1 cellular context compared by ENCODE assay signal in the genomic region with DNA sequence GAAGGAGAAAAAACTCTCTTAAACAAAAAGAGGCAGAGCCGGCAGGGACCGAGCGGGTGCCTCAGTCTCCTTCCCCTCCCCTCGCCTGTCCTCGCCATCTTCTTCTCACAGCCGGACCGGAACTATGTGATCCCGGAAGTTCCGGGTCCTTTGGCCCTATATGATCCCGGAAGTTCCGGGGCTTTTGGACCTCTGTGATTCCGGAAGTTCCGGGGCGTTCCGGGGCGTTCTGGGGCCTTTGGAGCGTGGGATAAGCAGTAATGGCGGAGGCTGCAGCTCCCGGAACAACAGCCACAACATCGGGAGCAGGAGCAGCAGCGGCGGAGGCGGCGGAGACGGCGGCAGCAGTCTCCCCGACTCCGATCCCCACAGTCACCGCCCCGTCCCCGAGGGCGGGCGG.
TF ChIP-seq lines count a peak whose summit lies in the region.

No MANE protein-coding gene starts in this region.

TF ChIP-seq in K562, 482 proteins besides CTCF, POLR2A, EP300 and RAD21:
- TF ChIP-seq, protein P1, sequence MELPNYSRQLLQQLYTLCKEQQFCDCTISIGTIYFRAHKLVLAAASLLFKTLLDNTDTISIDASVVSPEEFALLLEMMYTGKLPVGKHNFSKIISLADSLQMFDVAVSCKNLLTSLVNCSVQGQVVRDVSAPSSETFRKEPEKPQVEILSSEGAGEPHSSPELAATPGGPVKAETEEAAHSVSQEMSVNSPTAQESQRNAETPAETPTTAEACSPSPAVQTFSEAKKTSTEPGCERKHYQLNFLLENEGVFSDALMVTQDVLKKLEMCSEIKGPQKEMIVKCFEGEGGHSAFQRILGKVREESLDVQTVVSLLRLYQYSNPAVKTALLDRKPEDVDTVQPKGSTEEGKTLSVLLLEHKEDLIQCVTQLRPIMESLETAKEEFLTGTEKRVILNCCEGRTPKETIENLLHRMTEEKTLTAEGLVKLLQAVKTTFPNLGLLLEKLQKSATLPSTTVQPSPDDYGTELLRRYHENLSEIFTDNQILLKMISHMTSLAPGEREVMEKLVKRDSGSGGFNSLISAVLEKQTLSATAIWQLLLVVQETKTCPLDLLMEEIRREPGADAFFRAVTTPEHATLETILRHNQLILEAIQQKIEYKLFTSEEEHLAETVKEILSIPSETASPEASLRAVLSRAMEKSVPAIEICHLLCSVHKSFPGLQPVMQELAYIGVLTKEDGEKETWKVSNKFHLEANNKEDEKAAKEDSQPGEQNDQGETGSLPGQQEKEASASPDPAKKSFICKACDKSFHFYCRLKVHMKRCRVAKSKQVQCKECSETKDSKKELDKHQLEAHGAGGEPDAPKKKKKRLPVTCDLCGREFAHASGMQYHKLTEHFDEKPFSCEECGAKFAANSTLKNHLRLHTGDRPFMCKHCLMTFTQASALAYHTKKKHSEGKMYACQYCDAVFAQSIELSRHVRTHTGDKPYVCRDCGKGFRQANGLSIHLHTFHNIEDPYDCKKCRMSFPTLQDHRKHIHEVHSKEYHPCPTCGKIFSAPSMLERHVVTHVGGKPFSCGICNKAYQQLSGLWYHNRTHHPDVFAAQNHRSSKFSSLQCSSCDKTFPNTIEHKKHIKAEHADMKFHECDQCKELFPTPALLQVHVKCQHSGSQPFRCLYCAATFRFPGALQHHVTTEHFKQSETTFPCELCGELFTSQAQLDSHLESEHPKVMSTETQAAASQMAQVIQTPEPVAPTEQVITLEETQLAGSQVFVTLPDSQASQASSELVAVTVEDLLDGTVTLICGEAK (IDR thresholded peaks at IDR 0.05), result no peak
- TF ChIP-seq, protein P1 (CRISPR knock-in tag; IDR thresholded peaks at IDR 0.05), result no peak
- TF ChIP-seq, protein P2, sequence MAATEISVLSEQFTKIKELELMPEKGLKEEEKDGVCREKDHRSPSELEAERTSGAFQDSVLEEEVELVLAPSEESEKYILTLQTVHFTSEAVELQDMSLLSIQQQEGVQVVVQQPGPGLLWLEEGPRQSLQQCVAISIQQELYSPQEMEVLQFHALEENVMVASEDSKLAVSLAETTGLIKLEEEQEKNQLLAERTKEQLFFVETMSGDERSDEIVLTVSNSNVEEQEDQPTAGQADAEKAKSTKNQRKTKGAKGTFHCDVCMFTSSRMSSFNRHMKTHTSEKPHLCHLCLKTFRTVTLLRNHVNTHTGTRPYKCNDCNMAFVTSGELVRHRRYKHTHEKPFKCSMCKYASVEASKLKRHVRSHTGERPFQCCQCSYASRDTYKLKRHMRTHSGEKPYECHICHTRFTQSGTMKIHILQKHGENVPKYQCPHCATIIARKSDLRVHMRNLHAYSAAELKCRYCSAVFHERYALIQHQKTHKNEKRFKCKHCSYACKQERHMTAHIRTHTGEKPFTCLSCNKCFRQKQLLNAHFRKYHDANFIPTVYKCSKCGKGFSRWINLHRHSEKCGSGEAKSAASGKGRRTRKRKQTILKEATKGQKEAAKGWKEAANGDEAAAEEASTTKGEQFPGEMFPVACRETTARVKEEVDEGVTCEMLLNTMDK (IDR thresholded peaks at IDR 0.05; ENCODE audit: borderline replicate concordance, insufficient read depth, low read depth, low read length, poor library complexity, severe bottlenecking), result no peak
- TF ChIP-seq ELF1 (tag; IDR thresholded peaks at IDR 0.05), result 0 out of 2 replicates have a peak, but pooled peaks have one; percentile 21
- no peak for TF ChIP-seq NFE2L1 (tag; IDR thresholded peaks at IDR 0.05; ENCODE audit: borderline replicate concordance, low read depth)
TF ChIP-seq in K562: peak in this region for 1.
